ENCODE assay signal across 27 cellular contexts in genomic region chr16:22633794-22634193, GRCh38.
"Had no signal": no experiment of that assay in that cellular context is flagged by ENCODE, and none has a peak within 500 bp of the region (broad histone marks: within the 10 kb centered on the region; RNA-seq: fewer than 3 reads in every experiment).

No MANE protein-coding gene starts in this region.

- H2AFZ ChIP-seq: hepatocyte, neural progenitor cell had no signal

- H3K4me1 ChIP-seq: adrenal gland, body of pancreas, esophagus squamous epithelium, left lung, lower lobe of right lung, neural progenitor cell, spleen, testis, transverse colon had no signal

- H3K27me3 ChIP-seq: adrenal gland, body of pancreas, neural progenitor cell, testis had no signal

- H3K4me3 ChIP-seq: adrenal gland, body of pancreas, esophagus squamous epithelium, hepatocyte, left lung, lower lobe of right lung, neural progenitor cell, spleen, testis, transverse colon had no signal

- H3K4me1 Mint-ChIP-seq: activated CD4-positive, alpha-beta T cell treated with anti-CD3 and anti-CD28 coated beads for 36 hours; natural killer cell; neural progenitor cell had no signal

- ATAC-seq: activated CD4-positive, alpha-beta T cell treated with anti-CD3 and anti-CD28 coated beads for 36 hours; activated CD8-positive, alpha-beta T cell treated with anti-CD3 and anti-CD28 coated beads, Interleukin-2, amount 10 ng/mL, durations not matched to agents 7 days and 5 days; body of pancreas; left lung; lower lobe of right lung; natural killer cell; right cardiac atrium had no signal

- H3K79me2 ChIP-seq: hepatocyte had no signal

- H3K4me2 ChIP-seq: hepatocyte, neural progenitor cell had no signal

- H3K9ac ChIP-seq: neural progenitor cell had no signal

- H3K36me3 ChIP-seq: adrenal gland, esophagus squamous epithelium, left lung, lower lobe of right lung, neural progenitor cell, spleen, transverse colon had no signal

- H3K27ac Mint-ChIP-seq: activated CD4-positive, alpha-beta T cell treated with anti-CD3 and anti-CD28 coated beads for 36 hours; activated CD8-positive, alpha-beta T cell treated with anti-CD3 and anti-CD28 coated beads, Interleukin-2, amount 10 ng/mL, durations not matched to agents 7 days and 5 days; activated naive CD8-positive, alpha-beta T cell; natural killer cell; neural progenitor cell had no signal

- DNase-seq: activated CD4-positive, alpha-beta T cell treated with anti-CD3 and anti-CD28 coated beads for 36 hours; activated CD4-positive, CD25-positive, alpha-beta regulatory T cell; activated CD8-positive, alpha-beta T cell treated with anti-CD3 and anti-CD28 coated beads, Interleukin-2, amount 10 ng/mL, durations not matched to agents 7 days and 5 days; activated effector memory CD4-positive, alpha-beta T cell treated with Interleukin-2 at 50 U/mL for 16 hours; activated naive CD4-positive, alpha-beta T cell treated with Interleukin-2 at 50 U/mL for 16 hours; adrenal gland; aorta; body of pancreas; dermis blood vessel endothelial cell; effector CD4-positive, alpha-beta T cell; esophagus squamous epithelium; kidney glomerular epithelial cell; left lung; lower lobe of right lung; mesenchymal stem cell; natural killer cell; occipital lobe; right cardiac atrium; spleen; stimulated activated CD4-positive, alpha-beta T cell treated with anti-CD3 and anti-CD28 coated beads, Interleukin-2, amount 100 ng/mL, for 48 hours; stimulated activated naive CD4-positive, alpha-beta T cell treated with Interleukin-2 at 50 U/mL for 16 hours; testis; transverse colon had no signal

- H3K4me3 Mint-ChIP-seq: activated CD4-positive, alpha-beta T cell treated with anti-CD3 and anti-CD28 coated beads for 36 hours; activated CD8-positive, alpha-beta T cell treated with anti-CD3 and anti-CD28 coated beads, Interleukin-2, amount 10 ng/mL, durations not matched to agents 7 days and 5 days; activated naive CD8-positive, alpha-beta T cell; natural killer cell; neural progenitor cell had no signal

- H3K9me3 ChIP-seq: adrenal gland, body of pancreas, esophagus squamous epithelium, lower lobe of right lung, testis had no signal

- H3K27ac ChIP-seq: adrenal gland, body of pancreas, epithelial cell of prostate, esophagus squamous epithelium, hepatocyte, left lung, lower lobe of right lung, neural progenitor cell, spleen, testis, transverse colon had no signal

- H3K9me3 Mint-ChIP-seq: natural killer cell, neural progenitor cell had no signal

- H3K36me3 Mint-ChIP-seq: activated naive CD8-positive, alpha-beta T cell; natural killer cell; neural progenitor cell had no signal
